In the genomic region with DNA sequence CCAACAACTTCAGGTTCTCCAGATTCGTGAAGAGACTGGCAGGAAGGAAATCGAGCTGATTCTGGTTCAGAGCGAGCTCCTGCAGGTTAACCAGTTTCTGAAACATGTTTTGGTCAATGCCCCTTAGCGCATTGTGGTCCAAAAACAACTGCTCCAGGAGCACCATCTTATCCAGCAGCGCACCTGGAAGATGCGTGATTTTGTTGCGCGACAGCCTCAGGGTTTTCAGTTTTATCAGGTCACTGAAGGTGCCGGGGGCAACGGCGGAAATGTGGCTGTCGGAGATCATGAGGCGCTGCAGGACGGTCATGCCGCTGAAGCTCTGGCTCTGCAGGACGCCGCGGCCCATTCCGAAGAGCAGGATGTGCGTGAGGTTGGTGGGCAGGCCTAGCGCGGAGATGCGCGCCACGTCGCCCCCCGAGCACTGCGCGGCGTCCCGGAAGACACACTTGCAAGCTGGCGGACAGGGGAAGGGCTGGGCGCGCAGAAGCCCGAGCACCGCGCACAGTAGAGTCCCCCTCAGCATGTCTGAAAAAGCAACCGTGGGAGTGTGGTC, we compare ENCODE assay signal across 10 cellular contexts. TPM values are rescaled to one million over a fixed set of nuclear protein-coding genes. Genes with fewer than 3 reads are reported as not detected.
DNase-seq lines count a peak whose midpoint lies in the region; ATAC-seq and TF ChIP-seq lines count a peak whose summit lies in the region.
"Had no signal": no experiment of that assay in that cellular context is flagged by ENCODE, and none has a peak within 500 bp of the region (broad histone marks: within the 10 kb centered on the region; RNA-seq: fewer than 3 reads in every experiment).

No MANE protein-coding gene starts in this region.

- ATAC-seq in esophagus mucosa, result peak; percentile 19
- no peak for ATAC-seq in GM21576 (IDR thresholded peaks at IDR 0.05; ENCODE audit: unreplicated experiment)
- no peak for ATAC-seq in GM19351 (IDR thresholded peaks at IDR 0.05; ENCODE audit: unreplicated experiment)

- no peak for TF ChIP-seq CTCF in GM20000 (IDR thresholded peaks at IDR 0.05; ENCODE audit: extremely low read depth, missing control alignments)

- peak; percentile 36 for DNase-seq in GM20000 (ENCODE audit: low spot score)
- DNase-seq in activated CD8-positive, alpha-beta memory T cell treated with anti-CD3 and anti-CD28 coated beads, Interleukin-2, amount 50 U/mL, for 4 hours, result peak; percentile 32
- DNase-seq in skeletal muscle cell (ENCODE audit: low read depth), result no peak
- no peak for DNase-seq in occipital lobe (lab: John Stamatoyannopoulos, UW)
- DNase-seq in SKM-1 treated with dmso at 0.1 percent for 144 hours (lab: John Stamatoyannopoulos, UW; ENCODE audit: unreplicated experiment), result no peak
- DNase-seq: NCI-H1092 treated with DMSO at 0.1 percent for 48 hours had no signal

- H3K4me3 ChIP-seq in skeletal muscle cell (ENCODE audit: low read depth, low read length), result peak overlapping the region; percentile 33
- H3K4me3 ChIP-seq: lung had no signal

RNA-seq across cellular contexts. Expression of a gene that starts 1.2 kb away (rescaled TPM):
- 0.08 TPM for total RNA-seq in esophagus mucosa
- total RNA-seq in occipital lobe, result not detected

RNA-seq across cellular contexts. Expression of a gene that starts 28.3 kb away (rescaled TPM):
- total RNA-seq in esophagus mucosa, result 0.04 TPM
- total RNA-seq in occipital lobe, result not detected

RNA-seq across cellular contexts. Expression of a gene that starts 46.7 kb away (rescaled TPM):
- total RNA-seq in esophagus mucosa (not detected), occipital lobe (not detected)
- total RNA-seq: lung had no signal

Comparison
In these comparisons a context has a peak if more than half of its experiments do, and no peak if none do; other contexts are left out.
1. DNase-seq: peak in GM20000 (single experiment) and activated CD8-positive, alpha-beta memory T cell treated with anti-CD3 and anti-CD28 coated beads, Interleukin-2, amount 50 U/mL, for 4 hours (single experiment); none in skeletal muscle cell (single experiment), occipital lobe (single experiment) and SKM-1 treated with dmso at 0.1 percent for 144 hours (single experiment).